In genomic region chr5:145918397-145918796, GRCh38 we compare ENCODE assay signal across 25 cellular contexts. TPM values are rescaled to one million over a fixed set of nuclear protein-coding genes. Genes with fewer than 3 reads are reported as not detected.
"Had no signal": no experiment of that assay in that cellular context is flagged by ENCODE, and none has a peak within 500 bp of the region (broad histone marks: within the 10 kb centered on the region; RNA-seq: fewer than 3 reads in every experiment).

No MANE protein-coding gene starts in this region.

- H3K9me3 Mint-ChIP-seq: IgD-negative memory B cell had no signal

- H3K4me1 Mint-ChIP-seq: IgD-negative memory B cell had no signal

- H3K4me3 Mint-ChIP-seq: IgD-negative memory B cell had no signal

- H3K27ac Mint-ChIP-seq: IgD-negative memory B cell had no signal

- ATAC-seq: K562, PC-3, Right ventricle myocardium inferior, SK-N-SH treated with all-trans-retinoic acid at 6 μM for 48 hours had no signal

- H3K36me3 Mint-ChIP-seq: IgD-negative memory B cell had no signal

- DNase-seq: Kasumi-1; MM.1S; NCI-H1092 treated with DMSO at 0.1 percent for 48 hours; NCI-H1436; NCI-H187; NCI-H2029; NCI-H2081 treated with DMSO at 0.1 percent for 48 hours; NCI-H2171 treated with DMSO at 0.1 percent for 48 hours; NCI-H2227 treated with DMSO at 0.1 percent for 48 hours; NCI-H69; NCI-H774; NK-92 treated with Interleukin-12 subunit alpha and Interleukin-12 subunit beta, amount 100 ng/mL, for 24 hours; PC-3; Peyer's patch; SHP77 treated with DMSO at 0.1 percent for 48 hours; SJCRH30 had no signal

- H3K27me3 Mint-ChIP-seq: IgD-negative memory B cell had no signal

RNA-seq across cellular contexts. Expression of gene SH3RF2, which starts 18.0 kb away (rescaled TPM):
- total RNA-seq: K562, OCI-LY7, SJCRH30 had no signal

RNA-seq across cellular contexts. Expression of gene GRXCR2, which starts 45.6 kb away (rescaled TPM):
- total RNA-seq: HT-29, K562, M059J, NCI-H460, OCI-LY7, PC-3, Peyer's patch, RPMI7951, SJCRH30 had no signal
